ENCODE assay signal across 18 cellular contexts in the genomic region with DNA sequence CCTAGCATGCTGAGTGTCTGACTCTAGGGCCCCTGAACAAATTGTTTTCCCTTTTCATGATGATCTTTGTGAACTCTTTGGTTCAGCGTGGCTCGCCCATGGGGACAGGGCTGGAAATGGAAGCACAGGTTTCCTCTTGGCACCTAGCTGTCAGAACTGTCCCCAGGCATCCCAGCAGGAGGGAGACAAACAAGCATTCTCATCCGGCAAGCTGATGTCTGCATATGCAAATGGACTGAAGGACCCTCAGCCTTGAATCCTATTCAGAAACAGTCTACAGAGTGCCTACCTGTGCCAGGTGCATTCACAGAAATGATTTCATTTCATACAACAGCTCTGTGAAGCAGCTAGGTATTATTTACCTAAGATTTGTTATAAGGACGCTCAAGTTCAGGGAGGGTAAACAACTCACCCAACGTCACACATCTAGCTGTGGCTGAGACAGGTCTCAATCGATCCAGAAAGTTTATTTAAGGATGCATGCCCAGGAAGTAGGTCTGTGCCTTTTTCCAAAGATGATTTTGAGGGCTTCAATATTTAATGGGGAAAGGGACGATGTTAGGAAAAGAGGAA.
DNase-seq lines count a peak whose midpoint lies in the region; ATAC-seq and TF ChIP-seq lines count a peak whose summit lies in the region.
"Had no signal": no experiment of that assay in that cellular context is flagged by ENCODE, and none has a peak within 500 bp of the region (broad histone marks: within the 10 kb centered on the region; RNA-seq: fewer than 3 reads in every experiment).

No MANE protein-coding gene starts in this region.

- H3K4me3 Mint-ChIP-seq in Calu3 (ENCODE audit: low read depth, unreplicated experiment), result no peak overlapping the region
- H3K4me3 Mint-ChIP-seq in stimulated activated naive CD8-positive, alpha-beta T cell treated with anti-CD3 and anti-CD28 coated beads, Interleukin-15, amount 100 ng/mL, for 72 hours, result no peak overlapping the region
- H3K4me3 Mint-ChIP-seq: activated naive CD8-positive, alpha-beta T cell treated with anti-CD3 and anti-CD28 coated beads for 36 hours; brain; IgD-negative memory B cell; stimulated activated effector memory CD8-positive, alpha-beta T cell treated with anti-CD3 and anti-CD28 coated beads, Interleukin-12 subunit alpha, Interleukin-12 subunit beta, amount 100 ng/mL, for 72 hours had no signal

- no peaks in the 10 kb centered on the region for H3K36me3 Mint-ChIP-seq in Calu3 (ENCODE audit: insufficient read depth, unreplicated experiment)
- H3K36me3 Mint-ChIP-seq: activated naive CD8-positive, alpha-beta T cell treated with anti-CD3 and anti-CD28 coated beads for 36 hours; brain; IgD-negative memory B cell; stimulated activated effector memory CD8-positive, alpha-beta T cell treated with anti-CD3 and anti-CD28 coated beads, Interleukin-12 subunit alpha, Interleukin-12 subunit beta, amount 100 ng/mL, for 72 hours had no signal

- BruUV-seq in Calu3 (replicated peaks; lab: Mats Ljungman, UMichigan), result no TSS peak

- DNase-seq in Calu3, result no peak
- peak; percentile 84 for DNase-seq in NCI-H1105 (lab: John Stamatoyannopoulos, UW)
- peak; percentile 48 for DNase-seq in NCI-H2196 treated with DMSO at 0.1 percent for 48 hours (lab: John Stamatoyannopoulos, UW; ENCODE audit: unreplicated experiment)
- peak; percentile 26 for DNase-seq in iPS-NIHi11 (ENCODE audit: low spot score)
- DNase-seq in left lobe of liver (ENCODE audit: low spot score), result no peak
- no peak for DNase-seq in stimulated activated naive CD8-positive, alpha-beta T cell treated with anti-CD3 and anti-CD28 coated beads, Interleukin-15, amount 100 ng/mL, for 72 hours
- DNase-seq: ACHN; activated CD8-positive, alpha-beta memory T cell treated with anti-CD3 and anti-CD28 coated beads for 24 hours; activated naive CD8-positive, alpha-beta T cell treated with anti-CD3 and anti-CD28 coated beads for 36 hours; hypothalamus; kidney glomerular epithelial cell; stimulated activated CD4-positive, alpha-beta T cell treated with anti-CD3 and anti-CD28 coated beads, Interleukin-15, amount 100 ng/mL, for 24 hours had no signal

- H3K4me1 Mint-ChIP-seq in Calu3 (ENCODE audit: low read depth, unreplicated experiment), result peaks cover 10% of the 10 kb centered on the region
- no peaks in the 10 kb centered on the region for H3K4me1 Mint-ChIP-seq in stimulated activated naive CD8-positive, alpha-beta T cell treated with anti-CD3 and anti-CD28 coated beads, Interleukin-15, amount 100 ng/mL, for 72 hours
- H3K4me1 Mint-ChIP-seq: activated naive CD8-positive, alpha-beta T cell treated with anti-CD3 and anti-CD28 coated beads for 36 hours; IgD-negative memory B cell had no signal

- peaks cover 5% of the 10 kb centered on the region for H3K9me3 Mint-ChIP-seq in Calu3 (ENCODE audit: low read depth, unreplicated experiment)
- no peaks in the 10 kb centered on the region for H3K9me3 Mint-ChIP-seq in stimulated activated naive CD8-positive, alpha-beta T cell treated with anti-CD3 and anti-CD28 coated beads, Interleukin-15, amount 100 ng/mL, for 72 hours
- H3K9me3 Mint-ChIP-seq: activated naive CD8-positive, alpha-beta T cell treated with anti-CD3 and anti-CD28 coated beads for 36 hours; brain; stimulated activated effector memory CD8-positive, alpha-beta T cell treated with anti-CD3 and anti-CD28 coated beads, Interleukin-12 subunit alpha, Interleukin-12 subunit beta, amount 100 ng/mL, for 72 hours had no signal

- intact Hi-C loops in Calu3 (cut with micrococcal nuclease; ENCODE audit: unreplicated experiment), result no loop called here

- peak overlapping the region; percentile 68 for H3K27ac Mint-ChIP-seq in Calu3 (ENCODE audit: unreplicated experiment)
- no peak overlapping the region for H3K27ac Mint-ChIP-seq in stimulated activated naive CD8-positive, alpha-beta T cell treated with anti-CD3 and anti-CD28 coated beads, Interleukin-15, amount 100 ng/mL, for 72 hours
- H3K27ac Mint-ChIP-seq: activated naive CD8-positive, alpha-beta T cell treated with anti-CD3 and anti-CD28 coated beads for 36 hours; IgD-negative memory B cell; stimulated activated effector memory CD8-positive, alpha-beta T cell treated with anti-CD3 and anti-CD28 coated beads, Interleukin-12 subunit alpha, Interleukin-12 subunit beta, amount 100 ng/mL, for 72 hours had no signal

- CTCF ChIA-PET in Calu3 (lab: Charles Lee), result no interaction called here

- H3K27me3 Mint-ChIP-seq in Calu3 (ENCODE audit: unreplicated experiment), result no peaks in the 10 kb centered on the region
- peaks cover 23% of the 10 kb centered on the region for H3K27me3 Mint-ChIP-seq in stimulated activated naive CD8-positive, alpha-beta T cell treated with anti-CD3 and anti-CD28 coated beads, Interleukin-15, amount 100 ng/mL, for 72 hours
- H3K27me3 Mint-ChIP-seq: IgD-negative memory B cell had no signal

- ATAC-seq in left lobe of liver (no peak), GM21526 (IDR thresholded peaks at IDR 0.05; ENCODE audit: low FRiP score, unreplicated experiment) (no peak), GM18873 (IDR thresholded peaks at IDR 0.05; ENCODE audit: low FRiP score, unreplicated experiment) (no peak)
- ATAC-seq in stimulated activated naive CD8-positive, alpha-beta T cell treated with anti-CD3 and anti-CD28 coated beads, Interleukin-15, amount 100 ng/mL, for 72 hours, result no peak
- ATAC-seq: Panc1; stimulated activated effector memory CD8-positive, alpha-beta T cell treated with anti-CD3 and anti-CD28 coated beads, Interleukin-12 subunit alpha, Interleukin-12 subunit beta, amount 100 ng/mL, for 72 hours had no signal

- no peak for TF ChIP-seq CTCF in Calu3 (IDR thresholded peaks at IDR 0.05; ENCODE audit: unreplicated experiment)

Comparison
In these comparisons a context has a peak if more than half of its experiments do, and no peak if none do; other contexts are left out.
1. DNase-seq: peak in NCI-H1105 (single experiment), NCI-H2196 treated with DMSO at 0.1 percent for 48 hours (single experiment) and iPS-NIHi11 (single experiment); none in Calu3 (single experiment), left lobe of liver (single experiment) and stimulated activated naive CD8-positive, alpha-beta T cell treated with anti-CD3 and anti-CD28 coated beads, Interleukin-15, amount 100 ng/mL, for 72 hours (0 of 2).